In the genomic region with DNA sequence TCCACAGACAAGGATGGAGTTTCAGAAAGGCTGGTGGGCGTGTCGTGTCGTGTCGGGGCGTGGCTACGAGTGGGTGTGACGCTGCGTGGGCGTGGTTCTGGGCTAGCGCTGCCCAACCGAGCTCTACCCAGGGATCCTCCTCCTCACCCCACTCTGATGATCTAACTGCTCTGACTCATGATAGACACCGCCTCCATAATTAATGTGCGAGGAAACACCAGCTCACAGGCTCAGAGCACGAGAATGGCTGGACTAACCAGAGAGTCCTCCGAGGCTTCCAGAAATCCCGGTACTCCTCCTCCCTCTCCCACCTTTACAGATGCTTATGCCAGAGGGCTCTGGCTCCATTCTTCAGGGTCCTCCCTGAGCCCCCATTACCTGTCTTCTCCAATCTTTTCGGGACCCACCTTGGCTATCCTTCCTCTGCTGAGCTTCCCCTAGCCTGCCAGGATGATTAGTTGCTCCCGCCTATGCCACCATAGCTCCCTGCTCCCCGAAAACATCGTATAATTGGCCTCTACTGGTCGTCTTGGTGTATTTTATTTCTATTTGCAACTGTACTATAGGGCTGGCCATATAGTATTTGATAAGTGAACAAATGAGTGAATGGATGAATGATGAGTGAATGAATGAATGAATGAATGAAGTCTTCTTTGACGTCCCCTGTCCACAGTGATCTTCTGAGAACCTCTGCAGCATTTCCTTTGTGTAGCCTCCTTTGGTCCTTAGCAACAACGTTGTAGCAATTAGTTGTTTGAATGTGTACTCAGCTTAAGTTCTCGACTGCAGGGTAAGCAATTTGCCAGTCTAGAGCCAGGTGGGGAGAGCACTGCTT, we compare ENCODE assay signal across 8 cellular contexts. TPM values are rescaled to one million over a fixed set of nuclear protein-coding genes. Genes with fewer than 3 reads are reported as not detected.
A peak's percentile ranks its signal among the peaks of the same experiment; 100 is the strongest.
DNase-seq lines count a peak whose midpoint lies in the region; ATAC-seq, FAIRE-seq and TF ChIP-seq lines count a peak whose summit lies in the region.

No MANE protein-coding gene starts in this region.

- H3K4me1 ChIP-seq in Loucy (ENCODE audit: insufficient read depth, low read length, poor library complexity, severe bottlenecking) (peaks cover 34% of the 10 kb centered on the region), SJCRH30 (peaks cover 15% of the 10 kb centered on the region), pancreas (no peaks in the 10 kb centered on the region)

- H3K9me3 Mint-ChIP-seq in activated naive CD8-positive, alpha-beta T cell (ENCODE audit: low read depth), result no peaks in the 10 kb centered on the region
- H3K9me3 Mint-ChIP-seq in type B pancreatic cell, result no peaks in the 10 kb centered on the region

- H3K9ac ChIP-seq in Loucy (ENCODE audit: low read depth, low read length, poor library complexity, severe bottlenecking), result peak overlapping the region; percentile 78

- no peaks in the 10 kb centered on the region for H3F3A ChIP-seq in Loucy (ENCODE audit: low read depth)

- H3K27ac ChIP-seq in SJCRH30, result no peak overlapping the region
- no peak overlapping the region for H3K27ac ChIP-seq in pancreas

- H3K9me3 ChIP-seq in Loucy (ENCODE audit: insufficient read depth, low read depth, low read length) (no peaks in the 10 kb centered on the region), SJCRH30 (replicated peaks) (no peaks in the 10 kb centered on the region), pancreas (no peaks in the 10 kb centered on the region)

- TF ChIP-seq CTCF in Loucy (conservative IDR thresholded peaks at IDR 0.05; ENCODE audit: low read length) (no peak), pancreas (IDR thresholded peaks at IDR 0.05) (no peak), type B pancreatic cell (conservative IDR thresholded peaks at IDR 0.05) (no peak)

- no peaks in the 10 kb centered on the region for H3K9me2 ChIP-seq in Loucy (replicated peaks; ENCODE audit: low read depth, low read length)

- H3K4me2 ChIP-seq in Loucy (ENCODE audit: low read depth, low read length, poor library complexity, severe bottlenecking), result peak overlapping the region; percentile 82

- FAIRE-seq in pancreas (lab: Jason Lieb, UNC), result no peak

- H3K4me1 Mint-ChIP-seq in activated naive CD8-positive, alpha-beta T cell (ENCODE audit: low read depth), result peaks cover 9% of the 10 kb centered on the region
- peaks cover 25% of the 10 kb centered on the region for H3K4me1 Mint-ChIP-seq in type B pancreatic cell (ENCODE audit: unreplicated experiment)

- H3K36me3 ChIP-seq in Loucy (ENCODE audit: insufficient read depth, low read length), result no peaks in the 10 kb centered on the region
- no peaks in the 10 kb centered on the region for H3K36me3 ChIP-seq in SJCRH30
- H3K36me3 ChIP-seq in pancreas, result no peaks in the 10 kb centered on the region

- H3K79me2 ChIP-seq in Loucy (ENCODE audit: insufficient read depth, low read length), result peaks cover 15% of the 10 kb centered on the region; the same call in 1 of the 2 replicates

- peak overlapping the region; percentile 4 for H3K4me3 Mint-ChIP-seq in activated naive CD8-positive, alpha-beta T cell
- H3K4me3 Mint-ChIP-seq in type B pancreatic cell, result peak overlapping the region; percentile 1

- WGBS in pancreas, 2 donors, result 34 to 35% methylated on average over 24 of the region's 24 CpGs

- H4K20me1 ChIP-seq in Loucy (ENCODE audit: insufficient read depth, low read length, poor library complexity, severe bottlenecking), result no peaks in the 10 kb centered on the region

- H3K4me3 ChIP-seq in Loucy (ENCODE audit: low read length, poor library complexity, severe bottlenecking) (peak overlapping the region; percentile 73), SJCRH30 (peak overlapping the region; percentile 18), pancreas (no peak overlapping the region)

- intact Hi-C loops in head of caudate nucleus (cut with DNase I), result no loop called here
- intact Hi-C loops in pancreas (cut with DNase I), result no loop called here

- H2AFZ ChIP-seq in Loucy (ENCODE audit: low read length), result no peak overlapping the region

- DNase-seq in GM04503 (ENCODE audit: low read depth) (peak; percentile 37), SJCRH30 (peak; percentile 86 to 89), head of caudate nucleus (peak; percentile 34 to 87 (median 72)), pancreas (peak in 5 of 6 donors; percentile 48 to 82 (median 68)), type B pancreatic cell (ENCODE audit: extremely low spot score, unreplicated experiment) (peak; percentile 81)

- H3K27me3 ChIP-seq in Loucy (ENCODE audit: insufficient read depth, low read length, poor library complexity, severe bottlenecking) (no peaks in the 10 kb centered on the region), SJCRH30 (no peaks in the 10 kb centered on the region), pancreas (no peaks in the 10 kb centered on the region)

- no peaks in the 10 kb centered on the region for H3K27me3 Mint-ChIP-seq in activated naive CD8-positive, alpha-beta T cell
- peaks cover under 1% of the 10 kb centered on the region for H3K27me3 Mint-ChIP-seq in type B pancreatic cell

- peak overlapping the region; percentile 61 for H3K27ac Mint-ChIP-seq in activated naive CD8-positive, alpha-beta T cell
- peak overlapping the region; percentile 50 for H3K27ac Mint-ChIP-seq in type B pancreatic cell

- ATAC-seq in pancreas (peak; percentile 72 to 97 (median 94)), HG02884 (IDR thresholded peaks at IDR 0.05; ENCODE audit: unreplicated experiment) (no peak)

- H3K36me3 Mint-ChIP-seq in activated naive CD8-positive, alpha-beta T cell, result no peaks in the 10 kb centered on the region
- no peaks in the 10 kb centered on the region for H3K36me3 Mint-ChIP-seq in type B pancreatic cell

RNA-seq across cellular contexts. Expression of a gene that starts 21.7 kb away (rescaled TPM):
- total RNA-seq in SJCRH30 (2014; rRNA removed; shearing (Covaris generic)), result not detected in 2 replicates
- total RNA-seq in pancreas (1 to 10 TPM; 1.4 to 8.2 (median 2.0) TPM), type B pancreatic cell (ENCODE audit: low replicate concordance) (6.9 and 22.7 TPM in 2 replicates)
- polyA plus RNA-seq in pancreas, result 1 to 10 TPM; 3.2 TPM

RNA-seq across cellular contexts. Expression of a gene that starts 31.0 kb away (rescaled TPM):
- total RNA-seq in SJCRH30 (2014; rRNA removed; shearing (Covaris generic)), result 86.9 and 90.1 TPM in 2 replicates
- total RNA-seq in pancreas (10 to 100 TPM in 1 of 6 donors, 1 to 10 TPM in 5; 2.7 to 17.2 (median 6.5) TPM), type B pancreatic cell (ENCODE audit: low replicate concordance) (22.9 and 66.6 TPM in 2 replicates)
- 10 to 100 TPM; 14.3 to 48.0 TPM for polyA plus RNA-seq in pancreas

Comparison
In these comparisons a context has a peak if more than half of its experiments do, and no peak if none do; other contexts are left out.
1. DNase-seq: peak in every context shown above with its lines; median percentile 88 in SJCRH30; 81 in type B pancreatic cell; 72 in head of caudate nucleus; 68 in pancreas; 37 in GM04503.
2. H3K4me3 ChIP-seq: peak in Loucy (single experiment) and SJCRH30 (single experiment); none in pancreas (0 of 4).